In the genomic region with DNA sequence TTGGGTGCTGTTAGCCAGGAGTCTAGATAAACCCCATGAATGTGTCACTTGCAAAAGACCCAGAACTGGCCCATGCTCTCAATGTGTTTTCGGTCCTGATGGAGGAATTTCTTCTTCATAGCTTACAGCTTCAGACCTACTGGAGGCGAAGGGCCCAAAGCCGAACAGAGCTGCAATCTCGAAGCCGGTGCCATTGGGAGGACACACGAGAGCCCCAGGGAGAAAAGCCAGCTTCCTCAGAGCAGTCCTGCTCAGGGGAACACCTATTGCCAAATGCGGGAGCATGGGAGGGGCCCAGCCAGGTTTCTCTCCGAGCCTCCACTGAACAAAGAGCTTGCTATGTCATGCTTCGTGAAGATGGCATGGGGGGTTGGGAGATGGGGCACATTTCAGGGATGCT, we compare ENCODE assay signal across 1 cellular context.
TF ChIP-seq lines count a peak whose summit lies in the region.

No MANE protein-coding gene starts in this region.

TF ChIP-seq in GM23338, 12 proteins besides CTCF, POLR2A, EP300 and RAD21 (continued from another document):
- no peak for TF ChIP-seq EZH2 (IDR thresholded peaks at IDR 0.05; ENCODE audit: low read depth, unreplicated experiment)
- no peak for TF ChIP-seq CREB1 (CRISPR knock-in tag; IDR thresholded peaks at IDR 0.05; ENCODE audit: low read depth)
